Comparison of ENCODE assay signal across 13 cellular contexts in the genomic region with DNA sequence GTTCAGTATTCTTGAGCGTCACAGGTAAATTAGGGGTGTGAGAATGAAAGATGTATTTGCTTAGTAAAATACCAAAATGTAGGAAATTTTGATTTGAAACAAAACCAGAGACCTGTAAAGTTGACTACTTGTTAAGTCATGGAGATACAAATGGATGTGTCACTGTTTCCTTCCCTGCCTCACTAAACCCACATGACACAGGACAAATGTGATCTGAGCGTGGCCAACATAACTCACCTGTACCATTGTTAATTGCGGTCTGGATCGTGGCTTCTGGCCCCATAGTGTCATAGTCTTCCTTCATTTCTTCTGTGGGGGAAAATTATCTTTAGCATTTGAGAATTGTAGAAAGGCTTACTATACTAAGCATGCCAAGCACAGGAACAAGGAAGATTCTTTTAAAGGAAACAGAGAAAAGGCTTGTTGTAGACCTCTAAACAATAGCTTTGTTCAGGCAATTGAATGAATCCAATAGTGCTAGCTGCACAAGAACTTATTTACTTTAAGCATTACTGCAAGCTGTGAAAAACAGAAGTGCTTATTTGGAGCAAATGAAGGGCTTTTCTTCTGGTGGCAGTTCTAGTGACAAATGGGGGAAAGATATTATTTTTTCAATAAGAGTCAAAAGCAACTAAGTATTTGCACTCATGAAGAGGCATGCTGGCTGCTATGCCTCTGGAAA.
A peak's percentile ranks its signal among the peaks of the same experiment; 100 is the strongest.
DNase-seq lines count a peak whose midpoint lies in the region; ATAC-seq and TF ChIP-seq lines count a peak whose summit lies in the region.
"Had no signal": no experiment of that assay in that cellular context is flagged by ENCODE, and none has a peak within 500 bp of the region (broad histone marks: within the 10 kb centered on the region; RNA-seq: fewer than 3 reads in every experiment).

No MANE protein-coding gene starts in this region.

- H3K36me3 Mint-ChIP-seq in activated CD4-positive, alpha-beta T cell treated with anti-CD3 and anti-CD28 coated beads, Interleukin-2, amount 10 ng/mL, durations not matched to agents 24 days and 14 days (ENCODE audit: low read depth): peaks cover 15% of the 10 kb centered on the region
- peaks cover under 1% of the 10 kb centered on the region for H3K36me3 Mint-ChIP-seq in stimulated activated effector memory CD8-positive, alpha-beta T cell treated with anti-CD3 and anti-CD28 coated beads, Interleukin-12 subunit alpha, Interleukin-12 subunit beta, amount 100 ng/mL, for 72 hours
- H3K36me3 Mint-ChIP-seq in CD4-positive, alpha-beta T cell (ENCODE audit: low read depth): no peaks in the 10 kb centered on the region
- H3K36me3 Mint-ChIP-seq: activated naive CD4-positive, alpha-beta T cell treated with anti-CD3 and anti-CD28 coated beads, Interleukin-2, amount 50 U/mL, for 24 hours had no signal

- peak overlapping the region; percentile 91 for H3K27ac ChIP-seq in layer of hippocampus (ENCODE audit: low read depth, low read length)
- no peak overlapping the region for H3K27ac ChIP-seq in CD4-positive, alpha-beta T cell (ENCODE audit: low read depth, low read length)
- H3K27ac ChIP-seq: tibial artery had no signal

- ATAC-seq in stimulated activated effector memory CD8-positive, alpha-beta T cell treated with anti-CD3 and anti-CD28 coated beads, Interleukin-12 subunit alpha, Interleukin-12 subunit beta, amount 100 ng/mL, for 72 hours: peak; percentile 83
- no peak for ATAC-seq in CD4-positive, alpha-beta T cell (ENCODE audit: poor library complexity)

- POLR2A ChIA-PET in CD4-positive, alpha-beta T cell (lab: Charles Lee): no interaction called here

- CTCF ChIA-PET in CD4-positive, alpha-beta T cell (lab: Charles Lee): no interaction called here

- no peak for DNase-seq in activated CD4-positive, alpha-beta T cell treated with anti-CD3 and anti-CD28 coated beads, Interleukin-2, amount 10 ng/mL, durations not matched to agents 24 days and 14 days
- DNase-seq in activated CD4-positive, alpha-beta T cell treated with anti-CD3 and anti-CD28 coated beads for 4 hours: no peak
- DNase-seq in SK-MEL-5 (ENCODE audit: low read depth, low spot score) (peak; percentile 76), HT-29 (ENCODE audit: low spot score) (no peak), HK-2 (ENCODE audit: unreplicated experiment) (no peak)
- DNase-seq in stimulated activated effector memory CD8-positive, alpha-beta T cell treated with anti-CD3 and anti-CD28 coated beads, Interleukin-12 subunit alpha, Interleukin-12 subunit beta, amount 100 ng/mL, for 72 hours (ENCODE audit: low spot score in 2 of 2): no peak
- no peak for DNase-seq in CD4-positive, alpha-beta T cell
- DNase-seq: COR-L47, MM.1S, NCI-H2107, tibial artery had no signal

- H3K27ac Mint-ChIP-seq in activated CD4-positive, alpha-beta T cell treated with anti-CD3 and anti-CD28 coated beads, Interleukin-2, amount 10 ng/mL, durations not matched to agents 24 days and 14 days: peak overlapping the region; percentile 5
- H3K27ac Mint-ChIP-seq in stimulated activated effector memory CD8-positive, alpha-beta T cell treated with anti-CD3 and anti-CD28 coated beads, Interleukin-12 subunit alpha, Interleukin-12 subunit beta, amount 100 ng/mL, for 72 hours: peak overlapping the region; percentile 38
- no peak overlapping the region for H3K27ac Mint-ChIP-seq in CD4-positive, alpha-beta T cell
- H3K27ac Mint-ChIP-seq: activated naive CD4-positive, alpha-beta T cell treated with anti-CD3 and anti-CD28 coated beads, Interleukin-2, amount 50 U/mL, for 24 hours had no signal

- in situ Hi-C loops in SK-MEL-5 (cut with HindIII; ENCODE audit: low pct_unique_long_range_greater_than_20kb, low sequenced_read_pairs): no loop called here

- no peaks in the 10 kb centered on the region for H3K9me3 ChIP-seq in CD4-positive, alpha-beta T cell (ENCODE audit: control insufficient read depth, low read length)
- H3K9me3 ChIP-seq: tibial artery had no signal

- H3K4me3 Mint-ChIP-seq in activated CD4-positive, alpha-beta T cell treated with anti-CD3 and anti-CD28 coated beads, Interleukin-2, amount 10 ng/mL, durations not matched to agents 24 days and 14 days: no peak overlapping the region
- no peak overlapping the region for H3K4me3 Mint-ChIP-seq in stimulated activated effector memory CD8-positive, alpha-beta T cell treated with anti-CD3 and anti-CD28 coated beads, Interleukin-12 subunit alpha, Interleukin-12 subunit beta, amount 100 ng/mL, for 72 hours
- H3K4me3 Mint-ChIP-seq in CD4-positive, alpha-beta T cell: no peak overlapping the region
- H3K4me3 Mint-ChIP-seq: activated naive CD4-positive, alpha-beta T cell treated with anti-CD3 and anti-CD28 coated beads, Interleukin-2, amount 50 U/mL, for 24 hours had no signal

- peaks cover 8% of the 10 kb centered on the region for H3K9me3 Mint-ChIP-seq in activated CD4-positive, alpha-beta T cell treated with anti-CD3 and anti-CD28 coated beads, Interleukin-2, amount 10 ng/mL, durations not matched to agents 24 days and 14 days
- no peaks in the 10 kb centered on the region for H3K9me3 Mint-ChIP-seq in stimulated activated effector memory CD8-positive, alpha-beta T cell treated with anti-CD3 and anti-CD28 coated beads, Interleukin-12 subunit alpha, Interleukin-12 subunit beta, amount 100 ng/mL, for 72 hours
- H3K9me3 Mint-ChIP-seq in CD4-positive, alpha-beta T cell: no peaks in the 10 kb centered on the region
- H3K9me3 Mint-ChIP-seq: activated naive CD4-positive, alpha-beta T cell treated with anti-CD3 and anti-CD28 coated beads, Interleukin-2, amount 50 U/mL, for 24 hours had no signal

- no peak for TF ChIP-seq CTCF in CD4-positive, alpha-beta T cell (IDR thresholded peaks at IDR 0.05)

- H3K4me1 Mint-ChIP-seq in activated CD4-positive, alpha-beta T cell treated with anti-CD3 and anti-CD28 coated beads, Interleukin-2, amount 10 ng/mL, durations not matched to agents 24 days and 14 days: peaks cover 9% of the 10 kb centered on the region
- peaks cover 39% of the 10 kb centered on the region for H3K4me1 Mint-ChIP-seq in stimulated activated effector memory CD8-positive, alpha-beta T cell treated with anti-CD3 and anti-CD28 coated beads, Interleukin-12 subunit alpha, Interleukin-12 subunit beta, amount 100 ng/mL, for 72 hours
- H3K4me1 Mint-ChIP-seq in CD4-positive, alpha-beta T cell (ENCODE audit: low read depth): no peaks in the 10 kb centered on the region

- H3K27me3 ChIP-seq in layer of hippocampus (ENCODE audit: control insufficient read depth, insufficient read depth, low read length): no peaks in the 10 kb centered on the region
- no peaks in the 10 kb centered on the region for H3K27me3 ChIP-seq in CD4-positive, alpha-beta T cell (ENCODE audit: control insufficient read depth, insufficient read depth, low read length)
- H3K27me3 ChIP-seq: tibial artery had no signal

- no peaks in the 10 kb centered on the region for H3K27me3 Mint-ChIP-seq in activated CD4-positive, alpha-beta T cell treated with anti-CD3 and anti-CD28 coated beads, Interleukin-2, amount 10 ng/mL, durations not matched to agents 24 days and 14 days
- no peaks in the 10 kb centered on the region for H3K27me3 Mint-ChIP-seq in CD4-positive, alpha-beta T cell

- intact Hi-C loops in activated CD4-positive, alpha-beta T cell treated with anti-CD3 and anti-CD28 coated beads, Interleukin-2, amount 10 ng/mL, durations not matched to agents 24 days and 14 days (cut with micrococcal nuclease): no loop called here
- intact Hi-C loops in CD4-positive, alpha-beta T cell (cut with DNase I, micrococcal nuclease): no loop called here
